In the genomic region with DNA sequence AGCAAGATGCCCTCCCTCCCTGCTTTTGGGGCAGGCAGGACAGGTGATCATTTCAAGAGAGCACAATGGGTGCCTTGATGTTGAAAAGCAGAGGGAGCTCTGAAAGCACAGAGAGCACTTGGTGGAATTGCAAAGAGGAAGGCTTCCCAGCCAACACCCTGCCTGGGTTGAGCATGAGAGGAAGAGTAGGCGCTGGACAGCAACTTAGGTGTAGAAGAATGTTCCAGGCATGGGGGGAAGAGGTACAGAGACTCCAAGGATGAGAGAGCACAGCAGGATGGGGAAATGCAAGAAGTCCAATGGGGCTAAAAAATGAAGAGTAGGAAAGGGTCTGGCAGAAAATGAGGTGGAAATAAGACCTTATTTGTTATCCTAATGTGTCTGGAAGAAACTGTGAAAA, we compare ENCODE assay signal across 36 cellular contexts.
"Had no signal": no experiment of that assay in that cellular context is flagged by ENCODE, and none has a peak within 500 bp of the region (broad histone marks: within the 10 kb centered on the region; RNA-seq: fewer than 3 reads in every experiment).

No MANE protein-coding gene starts in this region.

- H3K4me3 Mint-ChIP-seq: activated naive CD4-positive, alpha-beta T cell treated with anti-CD3 and anti-CD28 coated beads for 36 hours; activated naive CD4-positive, alpha-beta T cell treated with anti-CD3 and anti-CD28 coated beads, Interleukin-2, amount 10 ng/mL, durations not matched to agents 7 days and 5 days; activated naive CD4-positive, alpha-beta T cell treated with anti-CD3 and anti-CD28 coated beads, Interleukin-2, amount 50 U/mL, for 24 hours; activated naive CD8-positive, alpha-beta T cell; activated naive CD8-positive, alpha-beta T cell treated with anti-CD3 and anti-CD28 coated beads, Interleukin-2, amount 10 ng/mL, durations not matched to agents 7 days and 5 days; activated T-cell treated with anti-CD3 and anti-CD28 coated beads, Interleukin-2, amount 50 U/mL, for 24 hours; activated T-cell treated with anti-CD3 and anti-CD28 coated beads, Interleukin-2, amount 50 U/mL, for 4 hours; activated T-cell treated with anti-CD3 and anti-CD28 coated beads, Interleukin-2, amount 50 U/mL, for 72 hours; activated T-helper 1 cell treated with anti-CD3 and anti-CD28 coated beads, Interleukin-12 subunit alpha, Interleukin-12 subunit beta, Interleukin-2, Interleukin-4 antibody, amounts not matched to agents 30 ng/mL and 10 ng/mL and 1 ng/mL, durations not matched to agents 14 hours and 24 hours and 36 hours; activated T-helper 17 cell treated with anti-CD3 and anti-CD28 coated beads, Interleukin-2, amount 50 U/mL, for 72 hours; brain; central memory CD8-positive, alpha-beta T cell had no signal

- H3K27me3 ChIP-seq: adrenal gland, ascending aorta, body of pancreas, brain microvascular endothelial cell, breast epithelium, cardiac muscle cell had no signal

- ATAC-seq: activated naive CD4-positive, alpha-beta T cell treated with anti-CD3 and anti-CD28 coated beads, Interleukin-2, amount 50 U/mL, for 72 hours; activated T-cell treated with anti-CD3 and anti-CD28 coated beads, Interleukin-2, amount 50 U/mL, for 4 hours; activated T-cell treated with anti-CD3 and anti-CD28 coated beads, Interleukin-2, amount 50 U/mL, for 72 hours; activated T-helper 17 cell treated with anti-CD3 and anti-CD28 coated beads, Interleukin-2, amount 50 U/mL, for 72 hours; body of pancreas had no signal

- H3K27me3 Mint-ChIP-seq: activated naive CD4-positive, alpha-beta T cell treated with anti-CD3 and anti-CD28 coated beads, Interleukin-2, amount 10 ng/mL, durations not matched to agents 7 days and 5 days; activated naive CD8-positive, alpha-beta T cell treated with anti-CD3 and anti-CD28 coated beads, Interleukin-2, amount 10 ng/mL, durations not matched to agents 7 days and 5 days had no signal

- H3K9me3 Mint-ChIP-seq: activated naive CD4-positive, alpha-beta T cell treated with anti-CD3 and anti-CD28 coated beads for 36 hours; activated naive CD4-positive, alpha-beta T cell treated with anti-CD3 and anti-CD28 coated beads, Interleukin-2, amount 10 ng/mL, durations not matched to agents 7 days and 5 days; activated naive CD4-positive, alpha-beta T cell treated with anti-CD3 and anti-CD28 coated beads, Interleukin-2, amount 50 U/mL, for 24 hours; activated naive CD4-positive, alpha-beta T cell treated with anti-CD3 and anti-CD28 coated beads, Interleukin-2, amount 50 U/mL, for 72 hours; activated naive CD8-positive, alpha-beta T cell treated with anti-CD3 and anti-CD28 coated beads, Interleukin-2, amount 10 ng/mL, durations not matched to agents 7 days and 5 days; activated T-cell treated with anti-CD3 and anti-CD28 coated beads, Interleukin-2, amount 50 U/mL, for 24 hours; activated T-cell treated with anti-CD3 and anti-CD28 coated beads, Interleukin-2, amount 50 U/mL, for 4 hours; activated T-helper 1 cell treated with anti-CD3 and anti-CD28 coated beads, Interleukin-12 subunit alpha, Interleukin-12 subunit beta, Interleukin-2, Interleukin-4 antibody, amounts not matched to agents 30 ng/mL and 10 ng/mL and 1 ng/mL, durations not matched to agents 14 hours and 24 hours and 36 hours; activated T-helper 17 cell treated with anti-CD3 and anti-CD28 coated beads, Interleukin-2, amount 50 U/mL, for 72 hours; activated T-helper 2 cell treated with anti-CD3 and anti-CD28 coated beads, Interferon-gamma antibody, Interleukin-2, Interleukin-4, amounts not matched to agents 10 μg/mL and 5 μg/mL and 100 μg/mL, durations not matched to agents 14 hours and 24 hours and 36 hours; central memory CD8-positive, alpha-beta T cell had no signal

- H3K36me3 ChIP-seq: adrenal gland, ascending aorta, brain microvascular endothelial cell, breast epithelium, cardiac muscle cell had no signal

- H3K27ac ChIP-seq: adrenal gland, ascending aorta, body of pancreas, brain microvascular endothelial cell, breast epithelium, cardiac muscle cell had no signal

- H3K9me3 ChIP-seq: adrenal gland, ascending aorta, body of pancreas, breast epithelium had no signal

- H3K36me3 Mint-ChIP-seq: activated naive CD4-positive, alpha-beta T cell treated with anti-CD3 and anti-CD28 coated beads, Interleukin-2, amount 10 ng/mL, durations not matched to agents 7 days and 5 days; activated naive CD4-positive, alpha-beta T cell treated with anti-CD3 and anti-CD28 coated beads, Interleukin-2, amount 50 U/mL, for 24 hours; activated naive CD4-positive, alpha-beta T cell treated with anti-CD3 and anti-CD28 coated beads, Interleukin-2, amount 50 U/mL, for 72 hours; activated naive CD8-positive, alpha-beta T cell; activated naive CD8-positive, alpha-beta T cell treated with anti-CD3 and anti-CD28 coated beads, Interleukin-2, amount 10 ng/mL, durations not matched to agents 7 days and 5 days; brain had no signal

- H3K4me1 Mint-ChIP-seq: activated naive CD4-positive, alpha-beta T cell treated with anti-CD3 and anti-CD28 coated beads, Interleukin-2, amount 10 ng/mL, durations not matched to agents 7 days and 5 days; activated naive CD4-positive, alpha-beta T cell treated with anti-CD3 and anti-CD28 coated beads, Interleukin-2, amount 50 U/mL, for 24 hours; activated naive CD8-positive, alpha-beta T cell treated with anti-CD3 and anti-CD28 coated beads, Interleukin-2, amount 10 ng/mL, durations not matched to agents 7 days and 5 days; activated T-helper 17 cell treated with anti-CD3 and anti-CD28 coated beads, Interleukin-2, amount 50 U/mL, for 72 hours; brain; central memory CD8-positive, alpha-beta T cell had no signal

- H3K4me1 ChIP-seq: adrenal gland, ascending aorta, body of pancreas, breast epithelium had no signal

- DNase-seq: activated effector memory CD4-positive, alpha-beta T cell treated with anti-CD3 and anti-CD28 coated beads, Interleukin-2, amount 50 U/mL, for 16 hours; activated effector memory CD4-positive, alpha-beta T cell treated with Interleukin-2 at 50 U/mL for 16 hours; activated gamma-delta T cell; activated gamma-delta T cell treated with Interleukin-2 at 50 U/mL for 16 hours; activated naive CD4-positive, alpha-beta T cell; activated naive CD4-positive, alpha-beta T cell treated with anti-CD3 and anti-CD28 coated beads for 36 hours; activated naive CD4-positive, alpha-beta T cell treated with anti-CD3 and anti-CD28 coated beads, Interleukin-2, amount 10 ng/mL, durations not matched to agents 7 days and 5 days; activated naive CD4-positive, alpha-beta T cell treated with anti-CD3 and anti-CD28 coated beads, Interleukin-2, amount 50 U/mL, for 16 hours; activated naive CD4-positive, alpha-beta T cell treated with Interleukin-2 at 50 U/mL for 16 hours; activated naive CD8-positive, alpha-beta T cell treated with anti-CD3 and anti-CD28 coated beads, Interleukin-2, amount 10 ng/mL, durations not matched to agents 7 days and 5 days; activated T-cell treated with anti-CD3 and anti-CD28 coated beads, Interleukin-2, amount 50 U/mL, for 1 hour; activated T-cell treated with anti-CD3 and anti-CD28 coated beads, Interleukin-2, amount 50 U/mL, for 24 hours; activated T-cell treated with anti-CD3 and anti-CD28 coated beads, Interleukin-2, amount 50 U/mL, for 4 hours; activated T-cell treated with anti-CD3 and anti-CD28 coated beads, Interleukin-2, amount 50 U/mL, for 48 hours; activated T-cell treated with anti-CD3 and anti-CD28 coated beads, Interleukin-2, amount 50 U/mL, for 72 hours; adrenal gland; amniotic stem cell; amygdala; anterior cingulate cortex; aorta; body of pancreas; brain microvascular endothelial cell; caudate nucleus; central memory CD4-positive, alpha-beta T cell; cerebellar nuclear complex had no signal

- H3K4me3 ChIP-seq: adrenal gland, ascending aorta, body of pancreas, breast epithelium, cardiac muscle cell had no signal

- H3K27ac Mint-ChIP-seq: activated naive CD4-positive, alpha-beta T cell treated with anti-CD3 and anti-CD28 coated beads for 36 hours; activated naive CD4-positive, alpha-beta T cell treated with anti-CD3 and anti-CD28 coated beads, Interleukin-2, amount 10 ng/mL, durations not matched to agents 7 days and 5 days; activated naive CD4-positive, alpha-beta T cell treated with anti-CD3 and anti-CD28 coated beads, Interleukin-2, amount 50 U/mL, for 24 hours; activated naive CD4-positive, alpha-beta T cell treated with anti-CD3 and anti-CD28 coated beads, Interleukin-2, amount 50 U/mL, for 72 hours; activated naive CD8-positive, alpha-beta T cell; activated naive CD8-positive, alpha-beta T cell treated with anti-CD3 and anti-CD28 coated beads, Interleukin-2, amount 10 ng/mL, durations not matched to agents 7 days and 5 days; activated T-cell treated with anti-CD3 and anti-CD28 coated beads, Interleukin-2, amount 50 U/mL, for 24 hours; activated T-cell treated with anti-CD3 and anti-CD28 coated beads, Interleukin-2, amount 50 U/mL, for 72 hours; activated T-helper 1 cell treated with anti-CD3 and anti-CD28 coated beads, Interleukin-12 subunit alpha, Interleukin-12 subunit beta, Interleukin-2, Interleukin-4 antibody, amounts not matched to agents 30 ng/mL and 10 ng/mL and 1 ng/mL, durations not matched to agents 14 hours and 24 hours and 36 hours; activated T-helper 17 cell treated with anti-CD3 and anti-CD28 coated beads, Interleukin-2, amount 50 U/mL, for 72 hours; activated T-helper 2 cell treated with anti-CD3 and anti-CD28 coated beads, Interferon-gamma antibody, Interleukin-2, Interleukin-4, amounts not matched to agents 10 μg/mL and 5 μg/mL and 100 μg/mL, durations not matched to agents 14 hours and 24 hours and 36 hours; brain had no signal
